Comparison of ENCODE assay signal across 28 cellular contexts in the genomic region with DNA sequence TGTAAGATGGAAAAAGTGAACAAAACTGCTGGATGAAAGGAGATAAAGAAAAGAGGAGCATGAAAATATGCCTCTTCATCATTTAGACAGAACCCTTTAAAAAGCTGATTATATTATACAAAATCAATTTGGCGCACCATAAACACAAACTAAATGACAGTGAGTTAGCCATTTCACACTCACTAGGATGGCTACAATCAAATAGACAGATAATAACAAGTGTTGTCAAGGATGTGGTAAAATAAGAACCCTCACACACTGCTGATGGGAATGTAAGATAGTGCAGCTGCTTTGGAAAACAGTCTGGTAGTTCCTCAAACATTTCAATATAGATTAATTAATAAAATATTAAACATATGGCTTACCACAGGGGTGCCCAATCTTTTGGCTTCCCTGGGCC.
"Had no signal": no experiment of that assay in that cellular context is flagged by ENCODE, and none has a peak within 500 bp of the region (broad histone marks: within the 10 kb centered on the region; RNA-seq: fewer than 3 reads in every experiment).

No MANE protein-coding gene starts in this region.

- H3K4me3 ChIP-seq: colonic mucosa, coronary artery, dorsolateral prefrontal cortex, esophagus muscularis mucosa, esophagus squamous epithelium, gastrocnemius medialis, gastroesophageal sphincter, heart left ventricle, heart right ventricle had no signal

- H3K36me3 ChIP-seq: colonic mucosa, gastrocnemius medialis had no signal

- ATAC-seq: effector memory CD8-positive, alpha-beta T cell; esophagus mucosa; foreskin keratinocyte; gastrocnemius medialis; gastroesophageal sphincter; heart left ventricle; heart right ventricle had no signal

- H3K27ac ChIP-seq: colonic mucosa, coronary artery, dorsolateral prefrontal cortex, epithelial cell of prostate, esophagus muscularis mucosa, esophagus squamous epithelium, foreskin keratinocyte, gastrocnemius medialis, gastroesophageal sphincter, heart left ventricle, heart right ventricle had no signal

- H3K9me3 ChIP-seq: colonic mucosa, esophagus muscularis mucosa, esophagus squamous epithelium, gastrocnemius medialis, gastroesophageal sphincter had no signal

- H3K27me3 ChIP-seq: colonic mucosa, dorsolateral prefrontal cortex, esophagus muscularis mucosa, esophagus squamous epithelium, foreskin keratinocyte, gastrocnemius medialis, gastroesophageal sphincter, heart left ventricle, heart right ventricle had no signal

- DNase-seq: colonic mucosa; cortex of kidney; dermis blood vessel endothelial cell; dorsolateral prefrontal cortex; effector CD4-positive, alpha-beta T cell; effector CD8-positive, alpha-beta T cell; effector memory CD4-positive, alpha-beta T cell; effector memory CD8-positive, alpha-beta T cell; endodermal cell; erythroblast; esophagus squamous epithelium; foreskin fibroblast; foreskin keratinocyte; foreskin melanocyte; gastrocnemius medialis; glutamatergic neuron; head of caudate nucleus; heart left ventricle; heart right ventricle had no signal

- H3K4me1 ChIP-seq: colonic mucosa, esophagus muscularis mucosa, esophagus squamous epithelium, foreskin keratinocyte, gastrocnemius medialis, gastroesophageal sphincter, heart left ventricle, heart right ventricle had no signal

- FAIRE-seq: colon, endometrium, endothelial cell of umbilical vein, frontal cortex had no signal
